ENCODE assay signal across 16 cellular contexts in genomic region chr2:240553956-240554480, GRCh38. TPM values are rescaled to one million over a fixed set of nuclear protein-coding genes. Genes with fewer than 3 reads are reported as not detected.
A peak's percentile ranks its signal among the peaks of the same experiment; 100 is the strongest.
DNase-seq lines count a peak whose midpoint lies in the region; ATAC-seq and TF ChIP-seq lines count a peak whose summit lies in the region.
"Had no signal": no experiment of that assay in that cellular context is flagged by ENCODE, and none has a peak within 500 bp of the region (broad histone marks: within the 10 kb centered on the region; RNA-seq: fewer than 3 reads in every experiment).

No MANE protein-coding gene starts in this region.

- H2BK5ac ChIP-seq in neuronal stem cell (ENCODE audit: low read length) = no peak overlapping the region

- no CpG with 5 or more reads among the region's 7 CpGs for WGBS in neuronal stem cell (ENCODE audit: extremely low coverage in 2 of 2, insufficient read length in 2 of 2, insufficient replicate concordance in 1 of 2), 2 donors
- WGBS in gastroesophageal sphincter (ENCODE audit: low coverage in 1 of 2), 2 donors = 79 to 90% methylated on average over 3 of the region's 7 CpGs

- TF ChIP-seq CTCF in osteoblast (IDR thresholded peaks at IDR 0.05; ENCODE audit: extremely low read depth, low read depth, low read length) (no peak), type B pancreatic cell (conservative IDR thresholded peaks at IDR 0.05) (no peak), gastroesophageal sphincter (IDR thresholded peaks at IDR 0.05) (no peak)

- H2AFZ ChIP-seq in osteoblast (ENCODE audit: low read length) (no peak overlapping the region), neuronal stem cell (ENCODE audit: low read length) (no peak overlapping the region)
- H2AFZ ChIP-seq: GM23338 had no signal

- no peak overlapping the region for H3K4me3 Mint-ChIP-seq in type B pancreatic cell
- H3K4me3 Mint-ChIP-seq: CD4-positive, alpha-beta T cell; GM23338; H9; IgD-negative memory B cell had no signal

- H4K91ac ChIP-seq in neuronal stem cell (ENCODE audit: low read depth, low read length, poor library complexity) = no peak overlapping the region

- no peak overlapping the region for H3K4ac ChIP-seq in neuronal stem cell (ENCODE audit: low read length)

- H3K4me3 ChIP-seq in BLaER1 treated with 17β-estradiol and CSF1 and Interleukin-3, amounts not matched to agents 10 nM and 100 nM = no peak overlapping the region; a peak in 1 of 20 replicates
- H3K4me3 ChIP-seq in H7 (ENCODE audit: insufficient read depth, low read depth, low read length) = no peak overlapping the region
- H3K4me3 ChIP-seq in osteoblast (ENCODE audit: insufficient read depth, low read length) = no peak overlapping the region
- H3K4me3 ChIP-seq in neuronal stem cell (ENCODE audit: low read length in 2 of 2) = no peak overlapping the region
- no peak overlapping the region for H3K4me3 ChIP-seq in gastroesophageal sphincter
- H3K4me3 ChIP-seq: A549, GM12878, GM23338 had no signal

- H2BK120ac ChIP-seq in neuronal stem cell (ENCODE audit: low read depth, low read length) = no peak overlapping the region

- H2BK15ac ChIP-seq in neuronal stem cell (ENCODE audit: low read length) = no peak overlapping the region

- H4K8ac ChIP-seq in neuronal stem cell (ENCODE audit: low read depth, low read length) = no peak overlapping the region

- H3K27ac ChIP-seq in BLaER1 treated with 17β-estradiol and CSF1 and Interleukin-3, amounts not matched to agents 10 nM and 100 nM = peak overlapping the region in 8 of 11 experiments; percentile 25 to 93 (median 84); a peak in 16 of 22 replicates
- H3K27ac ChIP-seq in osteoblast (ENCODE audit: low read depth, low read length) (no peak overlapping the region), neuronal stem cell (replicated peaks; ENCODE audit: low read length) (no peak overlapping the region), gastroesophageal sphincter (no peak overlapping the region)
- H3K27ac ChIP-seq: A549 had no signal

- H3K23ac ChIP-seq in neuronal stem cell (ENCODE audit: low read depth, low read length, poor library complexity) = no peak overlapping the region

- no peak overlapping the region for H3K27ac Mint-ChIP-seq in type B pancreatic cell
- H3K27ac Mint-ChIP-seq: CD4-positive, alpha-beta T cell; GM23338; H9; IgD-negative memory B cell had no signal

- no peak for TF ChIP-seq EP300 in gastroesophageal sphincter (IDR thresholded peaks at IDR 0.05)

- TF ChIP-seq POLR2A in gastroesophageal sphincter (IDR thresholded peaks at IDR 0.05) = no peak

- no peak for ATAC-seq in gastroesophageal sphincter
- ATAC-seq: A549, GM12878, GM23338 had no signal

- no peak overlapping the region for H3K14ac ChIP-seq in neuronal stem cell (ENCODE audit: low read length)

- H3K79me1 ChIP-seq in neuronal stem cell (ENCODE audit: low read depth, low read length) = peaks cover 9% of the 10 kb centered on the region

- no peaks in the 10 kb centered on the region for H3K27me3 ChIP-seq in BLaER1 treated with 17β-estradiol and CSF1 and Interleukin-3, amounts not matched to agents 10 nM and 100 nM
- peaks cover 11% of the 10 kb centered on the region for H3K27me3 ChIP-seq in H7 (ENCODE audit: control insufficient read depth, insufficient read depth, low read length)
- H3K27me3 ChIP-seq in osteoblast (ENCODE audit: insufficient read depth, low read length) = no peaks in the 10 kb centered on the region
- peaks cover 0 to 10% (median 0%) of the 10 kb centered on the region in 3 experiments for H3K27me3 ChIP-seq in neuronal stem cell (ENCODE audit: control insufficient read depth in 3 of 3, insufficient read depth in 3 of 3, low read depth in 1 of 3, low read length in 3 of 3)
- peaks cover 21% of the 10 kb centered on the region for H3K27me3 ChIP-seq in gastroesophageal sphincter

- peaks cover 21 to 65% (median 41%) of the 10 kb centered on the region in 11 experiments; a peak in 18 of 22 replicates for H4K20me1 ChIP-seq in BLaER1 treated with 17β-estradiol and CSF1 and Interleukin-3, amounts not matched to agents 10 nM and 100 nM
- peaks cover 22% of the 10 kb centered on the region for H4K20me1 ChIP-seq in osteoblast (ENCODE audit: insufficient read depth, low read length)

- no peak overlapping the region for H3K18ac ChIP-seq in neuronal stem cell (ENCODE audit: low read length)

- peaks cover 42% of the 10 kb centered on the region for H3K79me2 ChIP-seq in osteoblast (ENCODE audit: insufficient read depth, low read length)

- H3K9me3 ChIP-seq in BLaER1 treated with 17β-estradiol and CSF1 and Interleukin-3, amounts not matched to agents 10 nM and 100 nM (replicated peaks in 1 of 11) = peaks cover 0 to 18% (median 8%) of the 10 kb centered on the region in 11 experiments; a peak in 17 of 22 replicates
- H3K9me3 ChIP-seq in osteoblast (ENCODE audit: low read depth, low read length) = no peaks in the 10 kb centered on the region
- peaks cover 2 to 13% of the 10 kb centered on the region in 2 donors for H3K9me3 ChIP-seq in neuronal stem cell (replicated peaks in 1 of 2; ENCODE audit: control insufficient read depth in 2 of 2, insufficient read depth in 1 of 2, low read depth in 1 of 2, low read length in 2 of 2)
- H3K9me3 ChIP-seq in gastroesophageal sphincter = no peaks in the 10 kb centered on the region
- H3K9me3 ChIP-seq: A549, Caco-2 had no signal

- H3K36me3 ChIP-seq in BLaER1 treated with 17β-estradiol and CSF1 and Interleukin-3, amounts not matched to agents 10 nM and 100 nM = peaks cover 26 to 78% (median 72%) of the 10 kb centered on the region in 11 experiments
- H3K36me3 ChIP-seq in H7 (replicated peaks; ENCODE audit: control insufficient read depth, insufficient read depth, low read length) (no peaks in the 10 kb centered on the region; the same call in 1 of the 2 replicates), osteoblast (ENCODE audit: insufficient read depth, low read length) (peaks cover 10% of the 10 kb centered on the region), neuronal stem cell (replicated peaks in 1 of 2; ENCODE audit: control insufficient read depth in 2 of 2, insufficient read depth in 2 of 2, low read length in 2 of 2) (peaks cover 2 to 61% of the 10 kb centered on the region in 2 donors), gastroesophageal sphincter (peaks cover 0 to 41% of the 10 kb centered on the region in 2 donors)

- H3K36me3 Mint-ChIP-seq in type B pancreatic cell = peaks cover 14% of the 10 kb centered on the region
- H3K36me3 Mint-ChIP-seq: IgD-negative memory B cell had no signal

- no peak overlapping the region for H2AK5ac ChIP-seq in neuronal stem cell (ENCODE audit: low read depth, low read length)

- H3K27me3 Mint-ChIP-seq in type B pancreatic cell = no peaks in the 10 kb centered on the region
- H3K27me3 Mint-ChIP-seq: CD4-positive, alpha-beta T cell had no signal

- no peak overlapping the region for H2BK12ac ChIP-seq in neuronal stem cell (ENCODE audit: low read length)

- peak overlapping the region in 9 of 11 experiments; percentile 65 to 88 (median 79); a peak in 18 of 22 replicates for H3K4me2 ChIP-seq in BLaER1 treated with 17β-estradiol and CSF1 and Interleukin-3, amounts not matched to agents 10 nM and 100 nM
- no peak overlapping the region for H3K4me2 ChIP-seq in osteoblast (ENCODE audit: insufficient read depth, low read length)
- no peak overlapping the region for H3K4me2 ChIP-seq in neuronal stem cell (ENCODE audit: insufficient read depth, low read length, poor library complexity, severe bottlenecking)
- H3K4me2 ChIP-seq: A549, GM23338 had no signal

- peaks cover 4% of the 10 kb centered on the region for H3K9me3 Mint-ChIP-seq in type B pancreatic cell
- H3K9me3 Mint-ChIP-seq: CD4-positive, alpha-beta T cell; IgD-negative memory B cell had no signal

- peaks cover 66 to 81% (median 77%) of the 10 kb centered on the region in 10 experiments for H3K4me1 ChIP-seq in BLaER1 treated with 17β-estradiol and CSF1 and Interleukin-3, amounts not matched to agents 10 nM and 100 nM
- H3K4me1 ChIP-seq in osteoblast (ENCODE audit: insufficient read depth, low read length) (peaks cover 16% of the 10 kb centered on the region), neuronal stem cell (ENCODE audit: control insufficient read depth in 2 of 2, insufficient read depth in 1 of 2, low read depth in 1 of 2, low read length in 2 of 2) (peaks cover 0 to 5% of the 10 kb centered on the region in 2 donors), gastroesophageal sphincter (peaks cover 0 to 25% (median 12%) of the 10 kb centered on the region in 3 donors)
- H3K4me1 ChIP-seq: Caco-2 had no signal

- peaks cover 9% of the 10 kb centered on the region for H3K4me1 Mint-ChIP-seq in type B pancreatic cell (ENCODE audit: unreplicated experiment)

- H3K9ac ChIP-seq in BLaER1 treated with 17β-estradiol and CSF1 and Interleukin-3, amounts not matched to agents 10 nM and 100 nM = peak overlapping the region in 6 of 11 experiments; percentile 9 to 69 (median 36); a peak in 6 of 22 replicates
- no peak overlapping the region for H3K9ac ChIP-seq in neuronal stem cell (ENCODE audit: low read depth, low read length, poor library complexity)

- peak; percentile 25 for DNase-seq in H7
- peak; percentile 53 for DNase-seq in osteoblast (ENCODE audit: insufficient read length, low spot score, missing footprints)
- DNase-seq in type B pancreatic cell (ENCODE audit: extremely low spot score, unreplicated experiment) = peak; percentile 62
- no peak for DNase-seq in NOMO-1 treated with dmso at 0.1 percent for 144 hours (lab: John Stamatoyannopoulos, UW; ENCODE audit: unreplicated experiment)
- no peak for DNase-seq in neuronal stem cell (ENCODE audit: low spot score)
- DNase-seq: Caco-2; CD4-positive, alpha-beta T cell; DMS53; H9; KG1 had no signal

RNA-seq across cellular contexts. Expression of gene ANKMY1, which starts 3.8 kb away (rescaled TPM):
- total RNA-seq in H7 (2014; rRNA removed; shearing (Covaris generic)) = 3.6 and 8.9 TPM in 2 replicates
- 11.2 and 11.5 TPM in 2 replicates for total RNA-seq in osteoblast
- total RNA-seq in type B pancreatic cell (ENCODE audit: low replicate concordance) = 13.4 and 16.8 TPM in 2 replicates
- polyA plus RNA-seq in neuronal stem cell (2013, experiment 1 of 2) = 4.1 TPM
- polyA plus RNA-seq in neuronal stem cell (2013, experiment 2 of 2) = 4.3 TPM
- 10 to 100 TPM in 1 of 4 donors, 1 to 10 TPM in 3; 7.0 to 12.0 (median 8.9) TPM for total RNA-seq in gastroesophageal sphincter

RNA-seq across cellular contexts. Expression of gene DUSP28, which starts 6.1 kb away (rescaled TPM):
- total RNA-seq in H7 (2014; rRNA removed; shearing (Covaris generic)) = 2.4 and 2.5 TPM in 2 replicates
- total RNA-seq in osteoblast (3.2 and 4.7 TPM in 2 replicates), type B pancreatic cell (ENCODE audit: low replicate concordance) (4.3 and 6.4 TPM in 2 replicates), gastroesophageal sphincter (1 to 10 TPM; 3.0 to 5.3 (median 4.0) TPM)
- polyA plus RNA-seq in neuronal stem cell (2013, experiment 1 of 2) = 3.8 TPM
- polyA plus RNA-seq in neuronal stem cell (2013, experiment 2 of 2) = 3.2 TPM

RNA-seq across cellular contexts. Expression of gene RNPEPL1, which starts 14.3 kb away (rescaled TPM):
- total RNA-seq in H7 (2014; rRNA removed; shearing (Covaris generic)) = 10.3 and 15.2 TPM in 2 replicates
- total RNA-seq in osteoblast = 13.0 and 14.7 TPM in 2 replicates
- total RNA-seq in type B pancreatic cell (ENCODE audit: low replicate concordance) = 40.5 and 66.4 TPM in 2 replicates
- polyA plus RNA-seq in neuronal stem cell (2013, experiment 1 of 2) = 15.2 TPM
- 15.3 TPM for polyA plus RNA-seq in neuronal stem cell (2013, experiment 2 of 2)
- total RNA-seq in gastroesophageal sphincter = 100 to 1,000 TPM in 1 of 4 donors, 10 to 100 TPM in 3; 49.1 to 127 (median 55.5) TPM

RNA-seq across cellular contexts. Expression of gene CAPN10, which starts 32.5 kb away (rescaled TPM):
- total RNA-seq in H7 (2014; rRNA removed; shearing (Covaris generic)) = 66.5 and 69.0 TPM in 2 replicates
- total RNA-seq in osteoblast (21.0 and 22.1 TPM in 2 replicates), type B pancreatic cell (ENCODE audit: low replicate concordance) (36.3 and 55.2 TPM in 2 replicates), gastroesophageal sphincter (10 to 100 TPM; 19.2 to 34.7 (median 23.2) TPM)
- polyA plus RNA-seq in neuronal stem cell (2013, experiment 1 of 2) = 24.5 TPM
- 23.9 TPM for polyA plus RNA-seq in neuronal stem cell (2013, experiment 2 of 2)

Comparison
In these comparisons a context has a peak if more than half of its experiments do, and no peak if none do; other contexts are left out.
1. H3K27ac ChIP-seq: peak in BLaER1 treated with 17β-estradiol and CSF1 and Interleukin-3, amounts not matched to agents 10 nM and 100 nM (8 of 11); none in osteoblast (single experiment), neuronal stem cell (single experiment) and gastroesophageal sphincter (0 of 4).
2. H3K4me2 ChIP-seq: peak in BLaER1 treated with 17β-estradiol and CSF1 and Interleukin-3, amounts not matched to agents 10 nM and 100 nM (9 of 11); none in osteoblast (single experiment) and neuronal stem cell (single experiment).
3. DNase-seq: peak in H7 (single experiment), osteoblast (single experiment) and type B pancreatic cell (single experiment); none in NOMO-1 treated with dmso at 0.1 percent for 144 hours (single experiment) and neuronal stem cell (single experiment).